Comparison of ENCODE assay signal across 1 cellular context in the genomic region with DNA sequence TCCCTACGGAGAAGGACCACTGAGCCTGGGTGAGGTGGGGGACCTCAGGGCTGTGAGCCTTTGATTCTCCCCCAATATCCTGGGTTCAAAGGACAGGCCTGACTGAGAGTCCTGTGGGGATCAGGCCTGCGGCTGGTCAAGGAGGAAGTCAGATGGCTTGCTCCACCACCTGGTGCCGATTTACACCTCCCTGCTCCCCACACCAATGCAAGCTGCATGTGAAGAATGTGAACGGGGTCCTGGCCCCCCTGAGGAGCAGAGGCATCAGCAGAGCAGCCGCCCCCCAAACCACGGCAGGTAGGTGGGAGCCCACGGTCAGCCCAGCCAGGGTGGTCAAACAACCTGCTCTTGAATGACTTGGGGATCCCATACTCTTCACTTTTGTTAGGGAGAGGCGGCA.
TF ChIP-seq lines count a peak whose summit lies in the region.

No MANE protein-coding gene starts in this region.

TF ChIP-seq in IMR-90, 13 proteins besides CTCF, POLR2A, EP300 and RAD21 (continued from another document):
- no peak for TF ChIP-seq FOS (IDR thresholded peaks at IDR 0.05; ENCODE audit: low read depth, low read length)
- TF ChIP-seq RCOR1 (IDR thresholded peaks at IDR 0.05; ENCODE audit: insufficient replicate concordance, low read length) = no peak
- no peak for TF ChIP-seq SMC3 (IDR thresholded peaks at IDR 0.05; ENCODE audit: low read depth, low read length)
- no peak for TF ChIP-seq NFE2L2 (IDR thresholded peaks at IDR 0.05; ENCODE audit: low read depth, low read length)
- TF ChIP-seq CHD1 (IDR thresholded peaks at IDR 0.05; ENCODE audit: low read depth, low read length) = no peak
- TF ChIP-seq, protein P1, sequence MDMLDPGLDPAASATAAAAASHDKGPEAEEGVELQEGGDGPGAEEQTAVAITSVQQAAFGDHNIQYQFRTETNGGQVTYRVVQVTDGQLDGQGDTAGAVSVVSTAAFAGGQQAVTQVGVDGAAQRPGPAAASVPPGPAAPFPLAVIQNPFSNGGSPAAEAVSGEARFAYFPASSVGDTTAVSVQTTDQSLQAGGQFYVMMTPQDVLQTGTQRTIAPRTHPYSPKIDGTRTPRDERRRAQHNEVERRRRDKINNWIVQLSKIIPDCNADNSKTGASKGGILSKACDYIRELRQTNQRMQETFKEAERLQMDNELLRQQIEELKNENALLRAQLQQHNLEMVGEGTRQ (IDR thresholded peaks at IDR 0.05; ENCODE audit: low read depth, low read length) = no peak
- no peak for TF ChIP-seq MAFK (IDR thresholded peaks at IDR 0.05; ENCODE audit: low read depth, low read length)
- TF ChIP-seq MXI1 (IDR thresholded peaks at IDR 0.05; ENCODE audit: borderline replicate concordance, low read depth, low read length) = no peak
- TF ChIP-seq, protein P2, sequence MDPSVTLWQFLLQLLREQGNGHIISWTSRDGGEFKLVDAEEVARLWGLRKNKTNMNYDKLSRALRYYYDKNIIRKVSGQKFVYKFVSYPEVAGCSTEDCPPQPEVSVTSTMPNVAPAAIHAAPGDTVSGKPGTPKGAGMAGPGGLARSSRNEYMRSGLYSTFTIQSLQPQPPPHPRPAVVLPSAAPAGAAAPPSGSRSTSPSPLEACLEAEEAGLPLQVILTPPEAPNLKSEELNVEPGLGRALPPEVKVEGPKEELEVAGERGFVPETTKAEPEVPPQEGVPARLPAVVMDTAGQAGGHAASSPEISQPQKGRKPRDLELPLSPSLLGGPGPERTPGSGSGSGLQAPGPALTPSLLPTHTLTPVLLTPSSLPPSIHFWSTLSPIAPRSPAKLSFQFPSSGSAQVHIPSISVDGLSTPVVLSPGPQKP (IDR thresholded peaks at IDR 0.05; ENCODE audit: borderline replicate concordance, low read depth, low read length) = no peak
TF ChIP-seq in IMR-90: peak in this region for 0.
